Comparison of ENCODE assay signal across 9 cellular contexts in genomic region chr16:398551-399277, GRCh38. TPM values are rescaled to one million over a fixed set of nuclear protein-coding genes. Genes with fewer than 3 reads are reported as not detected.
DNase-seq lines count a peak whose midpoint lies in the region; ATAC-seq and TF ChIP-seq lines count a peak whose summit lies in the region.
"Had no signal": no experiment of that assay in that cellular context is flagged by ENCODE, and none has a peak within 500 bp of the region (broad histone marks: within the 10 kb centered on the region; RNA-seq: fewer than 3 reads in every experiment).

No MANE protein-coding gene starts in this region.

- H3K4me3 Mint-ChIP-seq in GM23338: peak overlapping the region; percentile 63

- peaks cover 38% of the 10 kb centered on the region for H3F3A ChIP-seq in GM23338 (replicated peaks; ENCODE audit: low read depth)

- ATAC-seq in GM23338: peak; percentile 1; the same call in 1 of the 3 replicates
- no peak for ATAC-seq in gastroesophageal sphincter

- H3K4me3 ChIP-seq in GM23338 (no peak overlapping the region), SK-N-MC (peak overlapping the region; percentile 12; the same call in 1 of the 2 replicates), gastroesophageal sphincter (no peak overlapping the region), sigmoid colon (peak overlapping the region in 1 of 4 donors; percentile 82)

- H3K4me1 Mint-ChIP-seq in GM23338: peaks cover 29% of the 10 kb centered on the region

- TF ChIP-seq CTCF in GM23338 (conservative IDR thresholded peaks at IDR 0.05; ENCODE audit: low read depth in 2 of 2): peak; percentile 6 to 24; a peak in 1 of 4 replicates
- TF ChIP-seq CTCF in gastroesophageal sphincter (IDR thresholded peaks at IDR 0.05): no peak
- no peak for TF ChIP-seq CTCF in sigmoid colon (IDR thresholded peaks at IDR 0.05)

- TF ChIP-seq POLR2A in gastroesophageal sphincter (IDR thresholded peaks at IDR 0.05) (no peak), sigmoid colon (IDR thresholded peaks at IDR 0.05) (no peak)

- H3K27ac ChIP-seq in GM23338 (ENCODE audit: low read depth): peak overlapping the region; percentile 93; the same call in 1 of the 2 replicates
- peak overlapping the region; percentile 91 for H3K27ac ChIP-seq in SK-N-MC
- peak overlapping the region in 3 of 4 donors; percentile 92 to 94 (median 92) for H3K27ac ChIP-seq in gastroesophageal sphincter
- H3K27ac ChIP-seq in sigmoid colon: peak overlapping the region; percentile 87 to 98 (median 97)

- H3K27me3 ChIP-seq in GM23338 (ENCODE audit: insufficient read depth): no peaks in the 10 kb centered on the region
- no peaks in the 10 kb centered on the region for H3K27me3 ChIP-seq in gastroesophageal sphincter
- H3K27me3 ChIP-seq in sigmoid colon: no peaks in the 10 kb centered on the region

- peaks cover 28% of the 10 kb centered on the region for H3K27me3 Mint-ChIP-seq in GM23338 (ENCODE audit: insufficient read depth, low read depth, poor library complexity)

- peaks cover 20% of the 10 kb centered on the region for H3K4me1 ChIP-seq in GM23338 (ENCODE audit: insufficient read depth)
- peaks cover 0 to 61% (median 11%) of the 10 kb centered on the region in 3 donors for H3K4me1 ChIP-seq in gastroesophageal sphincter
- peaks cover 0 to 51% (median 40%) of the 10 kb centered on the region in 4 donors for H3K4me1 ChIP-seq in sigmoid colon

- DNase-seq in GM23338 (ENCODE audit: low spot score) (peak; percentile 74), SK-N-MC (ENCODE audit: low read depth, low spot score) (no peak), sigmoid colon (no peak), NCI-H1417 treated with DMSO at 0.1 percent for 48 hours (lab: John Stamatoyannopoulos, UW) (no peak), NCI-H2227 treated with DMSO at 0.1 percent for 48 hours (lab: John Stamatoyannopoulos, UW) (no peak), epidermal melanocyte (ENCODE audit: insufficient read length, low spot score) (no peak)
- DNase-seq: MM.1S had no signal

- H3K9ac ChIP-seq in SK-N-MC (ENCODE audit: insufficient read length): no peak overlapping the region

- TF ChIP-seq EP300 in gastroesophageal sphincter (IDR thresholded peaks at IDR 0.05) (no peak), sigmoid colon (IDR thresholded peaks at IDR 0.05) (no peak)

- H3K79me2 ChIP-seq in GM23338 (replicated peaks; ENCODE audit: insufficient read depth): peaks cover 5% of the 10 kb centered on the region; the same call in 1 of the 2 replicates

- H3K36me3 Mint-ChIP-seq in GM23338 (ENCODE audit: low read depth): peaks cover 22% of the 10 kb centered on the region

- H3K9me3 ChIP-seq in SK-N-MC (ENCODE audit: low read depth, low read length): no peaks in the 10 kb centered on the region
- H3K9me3 ChIP-seq in gastroesophageal sphincter: no peaks in the 10 kb centered on the region
- no peaks in the 10 kb centered on the region for H3K9me3 ChIP-seq in sigmoid colon
- H3K9me3 ChIP-seq: neutrophil had no signal

- no peaks in the 10 kb centered on the region for H3K9me2 ChIP-seq in GM23338 (ENCODE audit: insufficient read depth)

- H3K27ac Mint-ChIP-seq in GM23338: peak overlapping the region; percentile 62; the same call in 1 of the 2 replicates

- H3K36me3 ChIP-seq in GM23338 (ENCODE audit: insufficient read depth) (no peaks in the 10 kb centered on the region; the same call in 1 of the 2 replicates), SK-N-MC (ENCODE audit: insufficient read depth, low read length) (peaks cover 25% of the 10 kb centered on the region), gastroesophageal sphincter (peaks cover 0 to 12% of the 10 kb centered on the region in 2 donors), sigmoid colon (peaks cover 0 to 10% (median 0%) of the 10 kb centered on the region in 4 donors)
- H3K36me3 ChIP-seq: neutrophil had no signal

- intact Hi-C loops in sigmoid colon (cut with DNase I): no loop called here

- peaks cover 5% of the 10 kb centered on the region; the same call in 2 of the 3 replicates for H3K9me3 Mint-ChIP-seq in GM23338

- H3K4me2 ChIP-seq in GM23338: peak overlapping the region; percentile 78

- no peak overlapping the region for H2AFZ ChIP-seq in GM23338

- no peaks in the 10 kb centered on the region; the same call in 1 of the 2 replicates for H4K20me1 ChIP-seq in GM23338 (replicated peaks; ENCODE audit: insufficient read depth)

- no CpG with 5 or more reads among the region's 23 CpGs for WGBS in gastroesophageal sphincter (ENCODE audit: low coverage in 1 of 2), 2 donors
- WGBS in sigmoid colon, 2 donors: 83 to 87% methylated on average over 23 of the region's 23 CpGs

TF ChIP-seq in GM23338, 12 proteins besides CTCF, POLR2A, EP300 and RAD21 (continues in another document):
- no peak for TF ChIP-seq EZH2phosphoT487 (IDR thresholded peaks at IDR 0.05; ENCODE audit: unreplicated experiment)

RNA-seq across cellular contexts. Expression of gene NME4, which starts 1.7 kb away (rescaled TPM):
- total RNA-seq in GM23338 (2014; rRNA removed; shearing (Covaris generic)): 228 and 249 TPM in 2 replicates
- polyA plus RNA-seq in GM23338 (2016; fragmentation: Nextera tagmentation; extraction: Ambion mirVana) (511 and 521 TPM in 2 replicates), sigmoid colon (10 to 100 TPM; 39.6 to 55.3 (median 46.7) TPM)
- total RNA-seq in gastroesophageal sphincter (100 to 1,000 TPM in 3 of 4 donors, 10 to 100 TPM in 1; 61.1 to 169 (median 136) TPM), sigmoid colon (100 to 1,000 TPM; 138 to 281 (median 191) TPM)

RNA-seq across cellular contexts. Expression of gene DECR2, which starts 3.0 kb away (rescaled TPM):
- 17.9 and 26.9 TPM in 2 replicates for total RNA-seq in GM23338 (2014; rRNA removed; shearing (Covaris generic))
- polyA plus RNA-seq in GM23338 (2016; fragmentation: Nextera tagmentation; extraction: Ambion mirVana) (19.0 and 20.3 TPM in 2 replicates), sigmoid colon (10 to 100 TPM; 30.6 to 39.1 (median 31.9) TPM)
- total RNA-seq in gastroesophageal sphincter (10 to 100 TPM; 11.7 to 25.4 (median 19.9) TPM), sigmoid colon (10 to 100 TPM; 15.0 to 21.6 (median 16.4) TPM)

RNA-seq across cellular contexts. Expression of gene PGAP6, which starts 16.9 kb away (rescaled TPM):
- 98.7 and 112 TPM in 2 replicates for total RNA-seq in GM23338 (2014; rRNA removed; shearing (Covaris generic))
- 25.1 and 29.5 TPM in 2 replicates for polyA plus RNA-seq in GM23338 (2016; fragmentation: Nextera tagmentation; extraction: Ambion mirVana)
- 10 to 100 TPM; 19.9 to 47.6 (median 24.3) TPM for total RNA-seq in gastroesophageal sphincter
- 10 to 100 TPM; 20.7 to 26.6 (median 22.7) TPM for total RNA-seq in sigmoid colon
- 100 to 1,000 TPM in 1 of 3 donors, 10 to 100 TPM in 2; 61.9 to 109 (median 70.3) TPM for polyA plus RNA-seq in sigmoid colon

RNA-seq across cellular contexts. Expression of gene RAB11FIP3, which starts 26.7 kb away (rescaled TPM):
- 27.9 and 29.2 TPM in 2 replicates for total RNA-seq in GM23338 (2014; rRNA removed; shearing (Covaris generic))
- polyA plus RNA-seq in GM23338 (2016; fragmentation: Nextera tagmentation; extraction: Ambion mirVana): 3.2 and 4.4 TPM in 2 replicates
- total RNA-seq in gastroesophageal sphincter: 10 to 100 TPM; 47.4 to 88.9 (median 58.6) TPM
- 10 to 100 TPM; 20.0 to 44.9 (median 28.9) TPM for total RNA-seq in sigmoid colon
- polyA plus RNA-seq in sigmoid colon: 10 to 100 TPM; 10.6 to 24.1 (median 13.2) TPM

RNA-seq across cellular contexts. Expression of gene MRPL28, which starts 28.4 kb away (rescaled TPM):
- total RNA-seq in GM23338 (2014; rRNA removed; shearing (Covaris generic)): 115 and 169 TPM in 2 replicates
- polyA plus RNA-seq in GM23338 (2016; fragmentation: Nextera tagmentation; extraction: Ambion mirVana) (129 and 135 TPM in 2 replicates), sigmoid colon (10 to 100 TPM; 74.5 to 95.9 (median 78.4) TPM)
- total RNA-seq in gastroesophageal sphincter (10 to 100 TPM; 47.7 to 93.5 (median 55.8) TPM), sigmoid colon (10 to 100 TPM; 49.6 to 77.4 (median 62.0) TPM)

Comparison
In these comparisons a context has a peak if more than half of its experiments do, and no peak if none do; other contexts are left out.
1. CTCF ChIP-seq: peak in GM23338 (2 of 2); none in gastroesophageal sphincter (0 of 4) and sigmoid colon (0 of 4).
2. Peak in every context shown above with its lines, with median percentiles within 50 percentile points of each other: H3K27ac ChIP-seq.